Comparison of ENCODE assay signal across 19 cellular contexts in genomic region chr18:50749421-50749820, GRCh38.
"Had no signal": no experiment of that assay in that cellular context is flagged by ENCODE, and none has a peak within 500 bp of the region (broad histone marks: within the 10 kb centered on the region; RNA-seq: fewer than 3 reads in every experiment).

No MANE protein-coding gene starts in this region.

- H3K27me3 ChIP-seq: gastrocnemius medialis, pancreas had no signal

- H3K27ac ChIP-seq: colonic mucosa, dorsolateral prefrontal cortex, esophagus squamous epithelium, gastrocnemius medialis, neutrophil, pancreas had no signal

- H3K4me1 ChIP-seq: colonic mucosa, esophagus squamous epithelium, gastrocnemius medialis, pancreas had no signal

- H3K36me3 Mint-ChIP-seq: activated naive CD8-positive, alpha-beta T cell treated with anti-CD3 and anti-CD28 coated beads for 36 hours; memory B cell had no signal

- DNase-seq: activated CD4-positive, alpha-beta T cell treated with anti-CD3 and anti-CD28 coated beads, Interleukin-2, amount 10 ng/mL, durations not matched to agents 7 days and 5 days; activated CD8-positive, alpha-beta T cell treated with anti-CD3 and anti-CD28 coated beads for 36 hours; activated naive CD4-positive, alpha-beta T cell; activated naive CD8-positive, alpha-beta T cell treated with anti-CD3 and anti-CD28 coated beads for 36 hours; activated T-cell treated with anti-CD3 and anti-CD28 coated beads, Interleukin-2, amount 50 U/mL, for 4 hours; colonic mucosa; dorsolateral prefrontal cortex; esophagus squamous epithelium; gastrocnemius medialis; left colon; mucosa of descending colon; pancreas; stimulated activated CD4-positive, alpha-beta T cell treated with anti-CD3 and anti-CD28 coated beads, Interleukin-12 subunit alpha, Interleukin-12 subunit beta, amount 100 ng/mL, for 4 hours; stimulated activated CD4-positive, alpha-beta T cell treated with anti-CD3 and anti-CD28 coated beads, Interleukin-4, amount 100 ng/mL, for 4 hours; stimulated activated naive CD8-positive, alpha-beta T cell treated with anti-CD3 and anti-CD28 coated beads, Interleukin-15, Interleukin-2, amounts not matched to agents 100 U/mL and 50 U/mL, for 24 hours had no signal

- H3K4me3 ChIP-seq: colonic mucosa, dorsolateral prefrontal cortex, esophagus squamous epithelium, gastrocnemius medialis, mucosa of descending colon, pancreas had no signal

- H3K4me3 Mint-ChIP-seq: activated CD4-positive, alpha-beta T cell treated with anti-CD3 and anti-CD28 coated beads, Interleukin-2, amount 10 ng/mL, durations not matched to agents 7 days and 5 days; activated CD8-positive, alpha-beta T cell treated with anti-CD3 and anti-CD28 coated beads for 36 hours; activated naive CD8-positive, alpha-beta T cell treated with anti-CD3 and anti-CD28 coated beads for 36 hours; activated T-cell treated with anti-CD3 and anti-CD28 coated beads, Interleukin-2, amount 50 U/mL, for 4 hours; memory B cell had no signal

- H3K27ac Mint-ChIP-seq: activated CD4-positive, alpha-beta T cell treated with anti-CD3 and anti-CD28 coated beads, Interleukin-2, amount 10 ng/mL, durations not matched to agents 7 days and 5 days; activated CD8-positive, alpha-beta T cell treated with anti-CD3 and anti-CD28 coated beads for 36 hours; activated naive CD8-positive, alpha-beta T cell treated with anti-CD3 and anti-CD28 coated beads for 36 hours; activated T-helper 2 cell treated with anti-CD3 and anti-CD28 coated beads, Interferon-gamma antibody, Interleukin-2, Interleukin-4, amounts not matched to agents 10 μg/mL and 5 μg/mL and 100 μg/mL, durations not matched to agents 14 hours and 24 hours and 36 hours had no signal

- H3K4me1 Mint-ChIP-seq: activated CD4-positive, alpha-beta T cell treated with anti-CD3 and anti-CD28 coated beads, Interleukin-2, amount 10 ng/mL, durations not matched to agents 7 days and 5 days; activated naive CD8-positive, alpha-beta T cell treated with anti-CD3 and anti-CD28 coated beads for 36 hours; memory B cell had no signal

- H3K9me3 ChIP-seq: colonic mucosa, esophagus squamous epithelium, gastrocnemius medialis, mucosa of descending colon, neutrophil, pancreas had no signal

- ATAC-seq: activated CD4-positive, CD25-positive, alpha-beta regulatory T cell treated with anti-CD3 and anti-CD28 coated beads, Interleukin-2, amount 50 U/mL, for 24 hours; activated CD8-positive, alpha-beta T cell treated with anti-CD3 and anti-CD28 coated beads for 36 hours; activated T-cell treated with anti-CD3 and anti-CD28 coated beads, Interleukin-2, amount 50 U/mL, for 4 hours; gastrocnemius medialis; mucosa of descending colon; pancreas; stimulated activated naive CD8-positive, alpha-beta T cell treated with anti-CD3 and anti-CD28 coated beads, Interleukin-15, Interleukin-2, amounts not matched to agents 100 U/mL and 50 U/mL, for 24 hours had no signal

- H3K36me3 ChIP-seq: colonic mucosa, esophagus squamous epithelium, gastrocnemius medialis, neutrophil, pancreas had no signal

- H3K9me3 Mint-ChIP-seq: activated CD4-positive, alpha-beta T cell treated with anti-CD3 and anti-CD28 coated beads, Interleukin-2, amount 10 ng/mL, durations not matched to agents 7 days and 5 days; activated CD8-positive, alpha-beta T cell treated with anti-CD3 and anti-CD28 coated beads for 36 hours; activated naive CD8-positive, alpha-beta T cell treated with anti-CD3 and anti-CD28 coated beads for 36 hours; activated T-cell treated with anti-CD3 and anti-CD28 coated beads, Interleukin-2, amount 50 U/mL, for 4 hours; activated T-helper 2 cell treated with anti-CD3 and anti-CD28 coated beads, Interferon-gamma antibody, Interleukin-2, Interleukin-4, amounts not matched to agents 10 μg/mL and 5 μg/mL and 100 μg/mL, durations not matched to agents 14 hours and 24 hours and 36 hours; memory B cell had no signal
